22 cellular contexts compared by ENCODE assay signal in the genomic region with DNA sequence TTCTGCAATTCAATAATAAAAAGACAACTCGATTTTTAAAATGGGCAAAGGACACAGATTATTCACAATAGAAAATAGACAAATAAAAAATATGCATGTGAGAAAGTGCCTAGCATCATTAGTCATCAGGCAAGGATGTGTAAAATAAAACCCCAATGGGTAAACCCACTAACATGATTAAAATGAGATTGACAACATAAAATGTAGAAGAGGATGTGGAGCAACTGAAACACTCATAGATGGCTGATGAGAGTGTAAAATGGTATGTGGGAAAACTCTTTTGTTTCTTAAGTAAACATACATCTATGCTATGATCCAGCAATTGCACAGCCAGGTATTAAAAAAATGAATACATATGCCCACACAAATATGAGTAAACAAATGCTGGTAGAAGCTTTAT.
DNase-seq lines count a peak whose midpoint lies in the region; ATAC-seq and TF ChIP-seq lines count a peak whose summit lies in the region.
"Had no signal": no experiment of that assay in that cellular context is flagged by ENCODE, and none has a peak within 500 bp of the region (broad histone marks: within the 10 kb centered on the region; RNA-seq: fewer than 3 reads in every experiment).

No MANE protein-coding gene starts in this region.

- no peak for ATAC-seq in upper lobe of right lung
- ATAC-seq: left lung had no signal

- no peak overlapping the region for H3K4me3 ChIP-seq in epithelial cell of esophagus (ENCODE audit: low read length)
- no peak overlapping the region for H3K4me3 ChIP-seq in retinal pigment epithelial cell (ENCODE audit: low read length)
- no peak overlapping the region for H3K4me3 ChIP-seq in upper lobe of right lung
- H3K4me3 ChIP-seq: adrenal gland, dorsolateral prefrontal cortex, left lung, SJCRH30, spleen had no signal

- H3K36me3 ChIP-seq in upper lobe of right lung: no peaks in the 10 kb centered on the region
- H3K36me3 ChIP-seq: adrenal gland, BE2C, left lung, SJCRH30, spleen, WERI-Rb-1 had no signal

- H3K9me3 ChIP-seq in upper lobe of right lung: no peaks in the 10 kb centered on the region
- H3K9me3 ChIP-seq: adrenal gland, BE2C, left lung, SJCRH30 had no signal

- DNase-seq in GM04503 (ENCODE audit: low read depth) (peak; percentile 55), M059J (ENCODE audit: low read depth) (peak; percentile 65), epithelial cell of esophagus (ENCODE audit: low read depth) (peak; percentile 94), retinal pigment epithelial cell (ENCODE audit: low read depth) (peak; percentile 22), upper lobe of right lung (no peak), hepatic stellate cell (ENCODE audit: low spot score) (no peak), T-helper 2 cell (no peak)
- DNase-seq in activated CD4-positive, alpha-beta T cell treated with anti-CD3 and anti-CD28 coated beads, Interleukin-2, amount 50 U/mL, for 48 hours: no peak
- DNase-seq: activated CD4-positive, alpha-beta T cell treated with anti-CD3 and anti-CD28 coated beads, Interleukin-2, amount 50 U/mL, for 4 hours; activated gamma-delta T cell treated with Interleukin-2 at 50 U/mL for 16 hours; adrenal gland; BE2C; central memory CD4-positive, alpha-beta T cell; dorsolateral prefrontal cortex; KG1; left lung; NCI-H187 treated with DMSO at 0.1 percent for 48 hours; NCI-H345; SJCRH30; spleen; T-helper 1 cell; WERI-Rb-1 had no signal

- TF ChIP-seq CTCF in epithelial cell of esophagus (IDR thresholded peaks at IDR 0.05; ENCODE audit: insufficient read depth, low read depth, low read length, missing control alignments): no peak
- TF ChIP-seq CTCF in retinal pigment epithelial cell (conservative IDR thresholded peaks at IDR 0.05; ENCODE audit: low read depth, low read length): no peak
- no peak for TF ChIP-seq CTCF in upper lobe of right lung (IDR thresholded peaks at IDR 0.05)

- no peak overlapping the region for H3K27ac ChIP-seq in upper lobe of right lung
- H3K27ac ChIP-seq: adrenal gland, dorsolateral prefrontal cortex, left lung, SJCRH30, spleen, WERI-Rb-1 had no signal

- intact Hi-C loops in upper lobe of right lung (cut with DNase I): no loop called here

- no peaks in the 10 kb centered on the region for H3K4me1 ChIP-seq in upper lobe of right lung
- H3K4me1 ChIP-seq: adrenal gland, BE2C, left lung, SJCRH30, spleen had no signal

- no peaks in the 10 kb centered on the region for H3K27me3 ChIP-seq in upper lobe of right lung
- H3K27me3 ChIP-seq: adrenal gland, BE2C, dorsolateral prefrontal cortex, left lung, SJCRH30, spleen had no signal

Comparison
In these comparisons a context has a peak if more than half of its experiments do, and no peak if none do; other contexts are left out.
1. DNase-seq: peak in GM04503 (single experiment), M059J (single experiment), epithelial cell of esophagus (single experiment) and retinal pigment epithelial cell (single experiment); none in activated CD4-positive, alpha-beta T cell treated with anti-CD3 and anti-CD28 coated beads, Interleukin-2, amount 50 U/mL, for 48 hours (0 of 2), upper lobe of right lung (single experiment), hepatic stellate cell (single experiment) and T-helper 2 cell (0 of 5).